In the genomic region with DNA sequence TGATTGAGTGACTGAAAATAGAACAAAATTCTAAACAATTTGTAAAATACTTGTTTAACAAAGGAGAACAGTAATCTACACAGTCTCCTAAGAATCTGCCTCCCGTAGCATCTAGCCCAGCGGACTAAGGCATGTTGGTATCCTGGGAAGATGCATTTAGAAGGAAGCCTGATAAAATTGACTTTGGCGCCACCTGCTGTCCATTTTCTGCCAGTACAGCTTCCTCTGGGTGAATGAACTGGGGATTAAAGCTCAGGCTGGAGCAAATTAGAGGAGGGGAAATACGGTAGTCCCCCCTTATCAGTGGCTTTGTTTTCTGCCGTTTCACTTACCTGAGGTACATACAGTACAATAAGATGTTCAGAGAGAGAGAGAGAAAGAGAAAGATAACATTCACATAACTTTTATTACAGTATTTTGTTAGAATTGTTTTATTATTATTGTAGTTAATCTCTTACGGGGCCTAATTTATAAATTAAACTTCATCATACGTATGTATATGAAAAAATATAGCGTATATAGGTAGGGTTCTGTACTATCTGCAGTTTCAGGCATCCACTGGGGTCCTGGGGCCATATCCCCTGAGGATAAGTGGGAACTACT, we compare ENCODE assay signal across 8 cellular contexts.
DNase-seq lines count a peak whose midpoint lies in the region; ATAC-seq and TF ChIP-seq lines count a peak whose summit lies in the region.

No MANE protein-coding gene starts in this region.

- H3K36me3 Mint-ChIP-seq in activated naive CD4-positive, alpha-beta T cell treated with anti-CD3 and anti-CD28 coated beads, Interleukin-2, amount 10 ng/mL, durations not matched to agents 7 days and 5 days, result no peaks in the 10 kb centered on the region
- H3K36me3 Mint-ChIP-seq in glutamatergic neuron (ENCODE audit: unreplicated experiment), result no peaks in the 10 kb centered on the region

- TF ChIP-seq CTCF in AG10803 (conservative IDR thresholded peaks at IDR 0.05; ENCODE audit: low read length), result peak; percentile 91
- peak; percentile 98 for TF ChIP-seq CTCF in KMS-11 (conservative IDR thresholded peaks at IDR 0.05; ENCODE audit: low read depth, low read length)
- peak; percentile 98 for TF ChIP-seq CTCF in glutamatergic neuron (IDR thresholded peaks at IDR 0.05; ENCODE audit: partially characterized antibody, unreplicated experiment)
- TF ChIP-seq CTCF in uterus (IDR thresholded peaks at IDR 0.05), result peak; percentile 86 to 91 (median 90)

- H4K20me1 ChIP-seq in KMS-11 (ENCODE audit: insufficient read depth), result no peaks in the 10 kb centered on the region

- no peak overlapping the region for H3K4me3 ChIP-seq in AG10803 (ENCODE audit: low read length)
- H3K4me3 ChIP-seq in KMS-11 (IDR thresholded peaks at IDR 0.05; ENCODE audit: insufficient read depth, low read depth, low read length), result no peak overlapping the region
- H3K4me3 ChIP-seq in SK-N-MC, result no peak overlapping the region
- H3K4me3 ChIP-seq in uterus, result no peak overlapping the region

- H3K4me1 ChIP-seq in KMS-11 (ENCODE audit: low read depth, poor library complexity, severe bottlenecking) (no peaks in the 10 kb centered on the region), uterus (no peaks in the 10 kb centered on the region)

- intact Hi-C loops in uterus (cut with DNase I; ENCODE audit: low total_unique reads), result no loop called here

- H3K36me3 ChIP-seq in KMS-11 (ENCODE audit: insufficient read depth) (no peaks in the 10 kb centered on the region), SK-N-MC (ENCODE audit: insufficient read depth, low read length) (no peaks in the 10 kb centered on the region), uterus (no peaks in the 10 kb centered on the region)

- no peaks in the 10 kb centered on the region for H3K79me2 ChIP-seq in KMS-11 (ENCODE audit: insufficient read depth, low read depth)

- H3K9me3 ChIP-seq in SK-N-MC (ENCODE audit: low read depth, low read length) (no peaks in the 10 kb centered on the region), uterus (no peaks in the 10 kb centered on the region)

- ATAC-seq in GM18868 (IDR thresholded peaks at IDR 0.05; ENCODE audit: unreplicated experiment), result peak; percentile 78

- H3K9me3 Mint-ChIP-seq in activated naive CD4-positive, alpha-beta T cell treated with anti-CD3 and anti-CD28 coated beads, Interleukin-2, amount 10 ng/mL, durations not matched to agents 7 days and 5 days, result no peaks in the 10 kb centered on the region
- H3K9me3 Mint-ChIP-seq in glutamatergic neuron (ENCODE audit: unreplicated experiment), result no peaks in the 10 kb centered on the region

- H3K4me2 ChIP-seq in KMS-11, result no peak overlapping the region

- DNase-seq in AG10803 (ENCODE audit: low read depth) (peak; percentile 70), SK-N-MC (ENCODE audit: low read depth, low spot score) (peak; percentile 64), glutamatergic neuron (peak; percentile 87), pons (ENCODE audit: low spot score) (peak; percentile 82), uterus (peak; percentile 71 to 72)
- DNase-seq in activated naive CD4-positive, alpha-beta T cell treated with anti-CD3 and anti-CD28 coated beads, Interleukin-2, amount 10 ng/mL, durations not matched to agents 7 days and 5 days, result peak; percentile 75

- CTCF ChIA-PET in activated naive CD4-positive, alpha-beta T cell treated with anti-CD3 and anti-CD28 coated beads, Interleukin-2, amount 10 ng/mL, durations not matched to agents 7 days and 5 days (lab: Charles Lee), result interaction anchor here (0.5 to 3.3 kb wide), 8 partner anchors 9 to 1455 kb away, joined by 3 to 26 read pairs (median 3); no protein-coding TSS in a partner anchor

- H3K4me3 Mint-ChIP-seq in activated naive CD4-positive, alpha-beta T cell treated with anti-CD3 and anti-CD28 coated beads, Interleukin-2, amount 10 ng/mL, durations not matched to agents 7 days and 5 days, result no peak overlapping the region
- peak overlapping the region; percentile 78 for H3K4me3 Mint-ChIP-seq in glutamatergic neuron (ENCODE audit: unreplicated experiment)

- H3K27me3 ChIP-seq in KMS-11 (ENCODE audit: insufficient read depth, low read depth), result no peaks in the 10 kb centered on the region
- H3K27me3 ChIP-seq in uterus, result no peaks in the 10 kb centered on the region

- TF ChIP-seq POLR2A in uterus (IDR thresholded peaks at IDR 0.05), result no peak

- H3K27ac ChIP-seq in KMS-11 (no peak overlapping the region), SK-N-MC (no peak overlapping the region), uterus (no peak overlapping the region)

- peak overlapping the region; percentile 24; the same call in 1 of the 2 replicates for H2AFZ ChIP-seq in KMS-11 (ENCODE audit: low read depth)

- H3K9ac ChIP-seq in KMS-11 (no peak overlapping the region), SK-N-MC (ENCODE audit: insufficient read length) (no peak overlapping the region)

- H3K27me3 Mint-ChIP-seq in activated naive CD4-positive, alpha-beta T cell treated with anti-CD3 and anti-CD28 coated beads, Interleukin-2, amount 10 ng/mL, durations not matched to agents 7 days and 5 days, result peaks cover 10% of the 10 kb centered on the region
- H3K27me3 Mint-ChIP-seq in glutamatergic neuron (ENCODE audit: unreplicated experiment), result no peaks in the 10 kb centered on the region

- no peaks in the 10 kb centered on the region for H3K4me1 Mint-ChIP-seq in activated naive CD4-positive, alpha-beta T cell treated with anti-CD3 and anti-CD28 coated beads, Interleukin-2, amount 10 ng/mL, durations not matched to agents 7 days and 5 days
- H3K4me1 Mint-ChIP-seq in glutamatergic neuron (ENCODE audit: low read depth, unreplicated experiment), result peaks cover 11% of the 10 kb centered on the region

- no peak overlapping the region for H3K27ac Mint-ChIP-seq in activated naive CD4-positive, alpha-beta T cell treated with anti-CD3 and anti-CD28 coated beads, Interleukin-2, amount 10 ng/mL, durations not matched to agents 7 days and 5 days
- H3K27ac Mint-ChIP-seq in glutamatergic neuron (ENCODE audit: unreplicated experiment), result peak overlapping the region; percentile 69
